Comparison of ENCODE assay signal across 1 cellular context in the genomic region with DNA sequence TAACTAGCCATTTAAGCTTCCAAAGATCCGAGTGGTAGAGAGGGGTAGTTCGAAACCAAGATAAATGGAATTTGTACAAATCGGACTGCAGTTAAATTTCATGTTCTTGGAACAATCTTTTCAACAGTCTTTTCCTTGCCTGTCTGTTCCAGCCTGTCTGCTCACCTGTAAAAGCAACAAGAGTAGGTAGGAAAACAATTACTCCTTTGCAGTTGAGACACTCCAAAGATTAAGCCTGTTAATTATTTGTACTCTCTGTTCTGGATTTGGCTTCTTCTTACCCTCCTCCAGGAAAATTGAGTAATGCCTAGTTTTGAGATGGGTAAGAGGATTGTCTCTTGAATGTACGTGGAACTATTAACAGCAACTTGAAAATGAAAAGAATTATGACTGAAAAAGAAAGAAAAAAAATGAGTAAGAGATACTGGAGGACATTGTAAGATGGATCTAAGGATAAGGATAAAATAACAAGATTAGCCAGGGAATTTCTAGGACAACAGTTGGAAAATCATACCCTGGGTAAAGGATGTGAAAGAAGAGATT.
TF ChIP-seq lines count a peak whose summit lies in the region.

No MANE protein-coding gene starts in this region.

TF ChIP-seq in GM23338, 12 proteins besides CTCF, POLR2A, EP300 and RAD21 (continued from another document):
- TF ChIP-seq, protein P1, sequence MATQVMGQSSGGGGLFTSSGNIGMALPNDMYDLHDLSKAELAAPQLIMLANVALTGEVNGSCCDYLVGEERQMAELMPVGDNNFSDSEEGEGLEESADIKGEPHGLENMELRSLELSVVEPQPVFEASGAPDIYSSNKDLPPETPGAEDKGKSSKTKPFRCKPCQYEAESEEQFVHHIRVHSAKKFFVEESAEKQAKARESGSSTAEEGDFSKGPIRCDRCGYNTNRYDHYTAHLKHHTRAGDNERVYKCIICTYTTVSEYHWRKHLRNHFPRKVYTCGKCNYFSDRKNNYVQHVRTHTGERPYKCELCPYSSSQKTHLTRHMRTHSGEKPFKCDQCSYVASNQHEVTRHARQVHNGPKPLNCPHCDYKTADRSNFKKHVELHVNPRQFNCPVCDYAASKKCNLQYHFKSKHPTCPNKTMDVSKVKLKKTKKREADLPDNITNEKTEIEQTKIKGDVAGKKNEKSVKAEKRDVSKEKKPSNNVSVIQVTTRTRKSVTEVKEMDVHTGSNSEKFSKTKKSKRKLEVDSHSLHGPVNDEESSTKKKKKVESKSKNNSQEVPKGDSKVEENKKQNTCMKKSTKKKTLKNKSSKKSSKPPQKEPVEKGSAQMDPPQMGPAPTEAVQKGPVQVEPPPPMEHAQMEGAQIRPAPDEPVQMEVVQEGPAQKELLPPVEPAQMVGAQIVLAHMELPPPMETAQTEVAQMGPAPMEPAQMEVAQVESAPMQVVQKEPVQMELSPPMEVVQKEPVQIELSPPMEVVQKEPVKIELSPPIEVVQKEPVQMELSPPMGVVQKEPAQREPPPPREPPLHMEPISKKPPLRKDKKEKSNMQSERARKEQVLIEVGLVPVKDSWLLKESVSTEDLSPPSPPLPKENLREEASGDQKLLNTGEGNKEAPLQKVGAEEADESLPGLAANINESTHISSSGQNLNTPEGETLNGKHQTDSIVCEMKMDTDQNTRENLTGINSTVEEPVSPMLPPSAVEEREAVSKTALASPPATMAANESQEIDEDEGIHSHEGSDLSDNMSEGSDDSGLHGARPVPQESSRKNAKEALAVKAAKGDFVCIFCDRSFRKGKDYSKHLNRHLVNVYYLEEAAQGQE (IDR thresholded peaks at IDR 0.05; ENCODE audit: unreplicated experiment), result no peak
- TF ChIP-seq POLR2AphosphoS5 (IDR thresholded peaks at IDR 0.05; ENCODE audit: low read depth) (no peak), EZH2phosphoT487 (IDR thresholded peaks at IDR 0.05; ENCODE audit: unreplicated experiment) (no peak), EZH2 (IDR thresholded peaks at IDR 0.05; ENCODE audit: low read depth, unreplicated experiment) (no peak), CREB1 (CRISPR knock-in tag; IDR thresholded peaks at IDR 0.05; ENCODE audit: low read depth) (no peak)
- TF ChIP-seq, protein P2, sequence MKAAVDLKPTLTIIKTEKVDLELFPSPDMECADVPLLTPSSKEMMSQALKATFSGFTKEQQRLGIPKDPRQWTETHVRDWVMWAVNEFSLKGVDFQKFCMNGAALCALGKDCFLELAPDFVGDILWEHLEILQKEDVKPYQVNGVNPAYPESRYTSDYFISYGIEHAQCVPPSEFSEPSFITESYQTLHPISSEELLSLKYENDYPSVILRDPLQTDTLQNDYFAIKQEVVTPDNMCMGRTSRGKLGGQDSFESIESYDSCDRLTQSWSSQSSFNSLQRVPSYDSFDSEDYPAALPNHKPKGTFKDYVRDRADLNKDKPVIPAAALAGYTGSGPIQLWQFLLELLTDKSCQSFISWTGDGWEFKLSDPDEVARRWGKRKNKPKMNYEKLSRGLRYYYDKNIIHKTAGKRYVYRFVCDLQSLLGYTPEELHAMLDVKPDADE (IDR thresholded peaks at IDR 0.05), result no peak
